26 cellular contexts compared by ENCODE assay signal in the genomic region with DNA sequence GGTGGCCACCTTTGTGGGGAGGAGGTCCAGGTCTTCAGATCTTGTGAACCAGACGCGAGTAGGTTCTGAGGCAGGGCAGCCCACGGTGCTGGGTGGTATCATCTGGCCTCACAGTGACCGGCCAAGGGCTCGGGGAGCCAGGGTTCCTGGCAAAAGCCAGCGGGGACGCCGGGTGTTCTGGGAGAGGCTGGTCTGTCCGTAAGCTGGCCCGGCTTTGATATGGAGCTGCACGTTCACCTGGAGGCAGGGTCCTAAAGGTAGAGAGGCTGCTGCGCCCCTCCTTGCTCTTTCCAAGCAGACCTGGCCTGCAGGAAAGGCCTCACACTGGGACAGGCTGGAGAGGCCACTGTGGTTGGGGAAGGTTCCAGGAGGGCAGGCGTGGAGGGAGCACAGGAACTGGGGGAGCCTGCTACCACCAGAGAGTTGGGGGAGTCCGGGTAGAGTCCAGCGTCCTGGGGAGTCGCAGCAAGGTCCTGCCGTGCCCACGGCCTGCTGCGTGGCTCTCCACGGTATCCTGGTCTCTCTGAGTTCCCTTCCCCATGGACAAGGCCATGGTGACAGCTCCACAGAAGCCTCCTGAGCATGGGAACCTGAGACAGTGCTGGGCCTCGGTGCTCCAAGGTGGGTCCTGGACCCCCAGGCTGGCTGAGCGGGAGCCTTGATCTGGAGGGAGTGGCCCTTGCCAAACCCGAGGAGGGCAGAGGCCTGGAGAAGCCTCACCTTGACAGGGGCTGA.
"Had no signal": no experiment of that assay in that cellular context is flagged by ENCODE, and none has a peak within 500 bp of the region (broad histone marks: within the 10 kb centered on the region; RNA-seq: fewer than 3 reads in every experiment).

No MANE protein-coding gene starts in this region.

- H3K27ac Mint-ChIP-seq: activated naive CD4-positive, alpha-beta T cell treated with anti-CD3 and anti-CD28 coated beads, Interleukin-2, amount 10 ng/mL, durations not matched to agents 7 days and 5 days; activated naive CD8-positive, alpha-beta T cell treated with anti-CD3 and anti-CD28 coated beads for 36 hours; T-cell had no signal

- H3K36me3 ChIP-seq: WERI-Rb-1 had no signal

- H3K4me3 ChIP-seq: K562, SK-N-MC had no signal

- H3K27ac ChIP-seq: SK-N-MC, WERI-Rb-1 had no signal

- DNase-seq: activated CD4-positive, alpha-beta T cell treated with anti-CD3 and anti-CD28 coated beads for 4 hours; activated CD4-positive, alpha-beta T cell treated with anti-CD3 and anti-CD28 coated beads, Interleukin-2, amount 50 U/mL, for 4 hours; activated CD8-positive, alpha-beta memory T cell treated with anti-CD3 and anti-CD28 coated beads for 24 hours; activated gamma-delta T cell treated with Interleukin-2 at 50 U/mL for 16 hours; activated naive CD4-positive, alpha-beta T cell treated with anti-CD3 and anti-CD28 coated beads, Interleukin-2, amount 10 ng/mL, durations not matched to agents 7 days and 5 days; activated naive CD8-positive, alpha-beta T cell treated with anti-CD3 and anti-CD28 coated beads for 36 hours; activated T-cell treated with anti-CD3 and anti-CD28 coated beads, Interleukin-2, amount 50 U/mL, for 4 hours; Karpas-422; MM.1S; NCI-H1105; NCI-H1436; NCI-H1694 treated with DMSO at 0.1 percent for 48 hours; NCI-H2029 treated with DMSO at 0.1 percent for 48 hours; NCI-H510A treated with DMSO at 0.1 percent for 48 hours; NCI-H69; NK-92 treated with Interleukin-12 subunit alpha and Interleukin-12 subunit beta, amount 100 ng/mL, for 24 hours; OCI-M1; RPMI8226; T-cell; T-helper 2 cell; T1000; WERI-Rb-1 had no signal

- H3K4me1 Mint-ChIP-seq: activated naive CD4-positive, alpha-beta T cell treated with anti-CD3 and anti-CD28 coated beads, Interleukin-2, amount 10 ng/mL, durations not matched to agents 7 days and 5 days had no signal

- FAIRE-seq: K562 had no signal

- H3K4me3 Mint-ChIP-seq: activated naive CD4-positive, alpha-beta T cell treated with anti-CD3 and anti-CD28 coated beads, Interleukin-2, amount 10 ng/mL, durations not matched to agents 7 days and 5 days; activated naive CD8-positive, alpha-beta T cell treated with anti-CD3 and anti-CD28 coated beads for 36 hours; activated T-cell treated with anti-CD3 and anti-CD28 coated beads, Interleukin-2, amount 50 U/mL, for 4 hours; T-cell had no signal

- H3K36me3 Mint-ChIP-seq: activated naive CD4-positive, alpha-beta T cell treated with anti-CD3 and anti-CD28 coated beads, Interleukin-2, amount 10 ng/mL, durations not matched to agents 7 days and 5 days; activated naive CD8-positive, alpha-beta T cell treated with anti-CD3 and anti-CD28 coated beads for 36 hours; T-cell had no signal

- ATAC-seq: K562, Panc1, Right ventricle myocardium inferior, T-cell had no signal

- H3K9me3 Mint-ChIP-seq: activated naive CD4-positive, alpha-beta T cell treated with anti-CD3 and anti-CD28 coated beads, Interleukin-2, amount 10 ng/mL, durations not matched to agents 7 days and 5 days; activated naive CD8-positive, alpha-beta T cell treated with anti-CD3 and anti-CD28 coated beads for 36 hours; activated T-cell treated with anti-CD3 and anti-CD28 coated beads, Interleukin-2, amount 50 U/mL, for 4 hours; T-cell had no signal
